1 cellular context compared by ENCODE assay signal in genomic region chr10:6074489-6075301, GRCh38.
TF ChIP-seq lines count a peak whose summit lies in the region.

No MANE protein-coding gene starts in this region.

TF ChIP-seq in GM23338, 12 proteins besides CTCF, POLR2A, EP300 and RAD21 (continued from another document):
- TF ChIP-seq ETS1 (IDR thresholded peaks at IDR 0.05) (no peak), NANOG (IDR thresholded peaks at IDR 0.05; ENCODE audit: borderline replicate concordance) (no peak), CREB1 (CRISPR knock-in tag; IDR thresholded peaks at IDR 0.05; ENCODE audit: low read depth) (no peak), EZH2 (IDR thresholded peaks at IDR 0.05; ENCODE audit: low read depth, unreplicated experiment) (no peak), REST (IDR thresholded peaks at IDR 0.05; ENCODE audit: unreplicated experiment) (no peak), JUNB (IDR thresholded peaks at IDR 0.05; ENCODE audit: unreplicated experiment) (no peak), ZNF114 (CRISPR knock-in tag; IDR thresholded peaks at IDR 0.05) (no peak), POLR2AphosphoS5 (IDR thresholded peaks at IDR 0.05; ENCODE audit: low read depth) (no peak)
